ENCODE assay signal across 20 cellular contexts in genomic region chr12:6523708-6524107, GRCh38. TPM values are rescaled to one million over a fixed set of nuclear protein-coding genes. Genes with fewer than 3 reads are reported as not detected.
DNase-seq lines count a peak whose midpoint lies in the region; ATAC-seq, FAIRE-seq and TF ChIP-seq lines count a peak whose summit lies in the region.
"Had no signal": no experiment of that assay in that cellular context is flagged by ENCODE, and none has a peak within 500 bp of the region (broad histone marks: within the 10 kb centered on the region; RNA-seq: fewer than 3 reads in every experiment).

No MANE protein-coding gene starts in this region.

- peaks cover 96% of the 10 kb centered on the region for H3K36me3 ChIP-seq in K562 (ENCODE audit: control insufficient read depth, insufficient read depth, low read length)
- peaks cover 42 to 54% of the 10 kb centered on the region in 2 donors for H3K36me3 ChIP-seq in kidney (ENCODE audit: control insufficient read depth in 1 of 2, insufficient read depth in 2 of 2, low read length in 2 of 2)
- peaks cover 83% of the 10 kb centered on the region for H3K36me3 ChIP-seq in CD8-positive, alpha-beta memory T cell (ENCODE audit: insufficient read depth, low read length)

- H3K4me1 Mint-ChIP-seq in activated T-cell treated with anti-CD3 and anti-CD28 coated beads, Interleukin-2, amount 50 U/mL, for 72 hours (ENCODE audit: low read depth): no peaks in the 10 kb centered on the region
- no peaks in the 10 kb centered on the region for H3K4me1 Mint-ChIP-seq in stimulated activated effector memory CD8-positive, alpha-beta T cell treated with anti-CD3 and anti-CD28 coated beads, Interleukin-12 subunit alpha, Interleukin-12 subunit beta, amount 100 ng/mL, for 72 hours
- peaks cover 0 to 5% (median 0%) of the 10 kb centered on the region in 3 donors for H3K4me1 Mint-ChIP-seq in CD8-positive, alpha-beta memory T cell
- H3K4me1 Mint-ChIP-seq: GM23338 had no signal

- no peak overlapping the region for H2AFZ ChIP-seq in K562 (ENCODE audit: low read depth, low read length)
- H2AFZ ChIP-seq: GM23338 had no signal

- no peak for ATAC-seq in activated T-cell treated with anti-CD3 and anti-CD28 coated beads, Interleukin-2, amount 50 U/mL, for 72 hours (replicated peaks in 1 of 2)
- ATAC-seq in K562: no peak
- no peak for ATAC-seq in stimulated activated effector memory CD8-positive, alpha-beta T cell treated with anti-CD3 and anti-CD28 coated beads, Interleukin-12 subunit alpha, Interleukin-12 subunit beta, amount 100 ng/mL, for 72 hours
- ATAC-seq: GM23338, HCT116, PC-3 had no signal

- FAIRE-seq in K562 (lab: Jason Lieb, UNC): no peak
- no peak for FAIRE-seq in kidney (lab: Jason Lieb, UNC)

- H3K9ac ChIP-seq in K562 (ENCODE audit: insufficient read depth in 1 of 2, low read depth in 2 of 2, low read length in 2 of 2) (no peak overlapping the region), kidney (ENCODE audit: low read length in 2 of 2) (no peak overlapping the region)

- WGBS in K562 (ENCODE audit: insufficient coverage, low coverage, missing lambda C conversion rate): 91% methylated on average over 3 of the region's 3 CpGs

- no peak for DNase-seq in activated T-cell treated with anti-CD3 and anti-CD28 coated beads, Interleukin-2, amount 50 U/mL, for 72 hours
- DNase-seq in activated T-cell treated with anti-CD3 and anti-CD28 coated beads for 4 hours (no peak), HL-60 (ENCODE audit: low read depth in 1 of 2, low spot score in 1 of 2) (no peak), K562 (ENCODE audit: extremely low read depth in 1 of 4, low spot score in 3 of 4) (no peak), kidney (no peak)
- DNase-seq in stimulated activated effector memory CD8-positive, alpha-beta T cell treated with anti-CD3 and anti-CD28 coated beads, Interleukin-12 subunit alpha, Interleukin-12 subunit beta, amount 100 ng/mL, for 72 hours (ENCODE audit: low spot score in 2 of 2): no peak
- no peak for DNase-seq in CD8-positive, alpha-beta memory T cell
- DNase-seq: C1 segment of cervical spinal cord, COR-L47, GDM1, NCI-H1092 treated with DMSO at 0.1 percent for 48 hours, NCI-H146, NCI-H2029 treated with DMSO at 0.1 percent for 48 hours, NCI-H2171, NCI-H526, PC-3, RPMI8226, SIG-M5 had no signal

- TF ChIP-seq POLR2A in K562 (conservative IDR thresholded peaks at IDR 0.05): no peak

- no peaks in the 10 kb centered on the region for H3K27me3 ChIP-seq in HL-60 (ENCODE audit: insufficient read depth, poor library complexity, severe bottlenecking)
- no peaks in the 10 kb centered on the region for H3K27me3 ChIP-seq in K562 (ENCODE audit: control insufficient read depth in 2 of 2, insufficient read depth in 2 of 2, low read length in 2 of 2)
- no peaks in the 10 kb centered on the region for H3K27me3 ChIP-seq in CD8-positive, alpha-beta memory T cell (ENCODE audit: insufficient read depth, low read length, poor library complexity, severe bottlenecking)

- intact Hi-C loops in K562 (cut with micrococcal nuclease) (no loop called here), kidney (cut with DNase I) (no loop called here)

- CTCF ChIA-PET in K562 (lab: Yijun Ruan, JAX; ENCODE audit: low intra/inter-chr PET ratio): no interaction called here
- CTCF ChIA-PET in CD8-positive, alpha-beta memory T cell (lab: Charles Lee): interaction anchor here (1.6 to 1.9 kb wide), 2 partner anchors 15 to 40 kb away, joined by 4 to 5 read pairs; no protein-coding TSS in a partner anchor

- in situ Hi-C loops in K562 (cut with MboI): no loop called here

- BruUV-seq in K562 (replicated peaks; lab: Mats Ljungman, UMichigan): no TSS peak

- H3K4me3 ChIP-seq in HL-60 (replicated peaks; ENCODE audit: insufficient read depth, low read length) (no peak overlapping the region), K562 (no peak overlapping the region), kidney (ENCODE audit: low read length in 2 of 2) (no peak overlapping the region)
- no peak overlapping the region for H3K4me3 ChIP-seq in CD8-positive, alpha-beta memory T cell (ENCODE audit: low read length)
- H3K4me3 ChIP-seq: GM23338 had no signal

- H4K20me1 ChIP-seq in K562 (replicated peaks; ENCODE audit: control insufficient read depth, insufficient read depth, low read length): no peaks in the 10 kb centered on the region

- no peak overlapping the region for H3K4me3 Mint-ChIP-seq in activated T-cell treated with anti-CD3 and anti-CD28 coated beads, Interleukin-2, amount 50 U/mL, for 72 hours
- no peak overlapping the region for H3K4me3 Mint-ChIP-seq in stimulated activated effector memory CD8-positive, alpha-beta T cell treated with anti-CD3 and anti-CD28 coated beads, Interleukin-12 subunit alpha, Interleukin-12 subunit beta, amount 100 ng/mL, for 72 hours
- H3K4me3 Mint-ChIP-seq in CD8-positive, alpha-beta memory T cell: no peak overlapping the region
- H3K4me3 Mint-ChIP-seq: GM23338 had no signal

- H3K9me3 ChIP-seq in K562 (replicated peaks; ENCODE audit: control insufficient read depth, insufficient read depth, low read depth, low read length): no peaks in the 10 kb centered on the region
- no peaks in the 10 kb centered on the region for H3K9me3 ChIP-seq in kidney (ENCODE audit: control insufficient read depth in 1 of 2, low read length in 2 of 2)
- no peaks in the 10 kb centered on the region for H3K9me3 ChIP-seq in CD8-positive, alpha-beta memory T cell (ENCODE audit: low read length)

- H3K27ac ChIP-seq in HL-60 (replicated peaks) (peak overlapping the region; percentile 1; the same call in 1 of the 2 replicates), K562 (ENCODE audit: extremely low read depth, low read depth, low read length) (no peak overlapping the region), kidney (ENCODE audit: low read depth in 2 of 2, low read length in 2 of 2) (no peak overlapping the region)
- H3K27ac ChIP-seq in CD8-positive, alpha-beta memory T cell (ENCODE audit: low read depth, low read length): no peak overlapping the region

- H3K27me3 Mint-ChIP-seq in activated T-cell treated with anti-CD3 and anti-CD28 coated beads, Interleukin-2, amount 50 U/mL, for 72 hours (ENCODE audit: low read depth): no peaks in the 10 kb centered on the region
- no peaks in the 10 kb centered on the region for H3K27me3 Mint-ChIP-seq in CD8-positive, alpha-beta memory T cell

- peak overlapping the region; percentile 26 for H3K27ac Mint-ChIP-seq in activated T-cell treated with anti-CD3 and anti-CD28 coated beads, Interleukin-2, amount 50 U/mL, for 72 hours
- peak overlapping the region; percentile 53 for H3K27ac Mint-ChIP-seq in stimulated activated effector memory CD8-positive, alpha-beta T cell treated with anti-CD3 and anti-CD28 coated beads, Interleukin-12 subunit alpha, Interleukin-12 subunit beta, amount 100 ng/mL, for 72 hours
- H3K27ac Mint-ChIP-seq in CD8-positive, alpha-beta memory T cell: peak overlapping the region in 4 of 8 donors; percentile 14 to 80 (median 78)
- H3K27ac Mint-ChIP-seq: GM23338 had no signal

- POLR2A ChIA-PET in K562 (lab: Yijun Ruan, JAX): interaction anchor here (0.7 to 1.4 kb wide), 5 partner anchors 9 to 40 kb away, joined by 3 to 6 read pairs (median 3); no protein-coding TSS in a partner anchor
- POLR2A ChIA-PET in CD8-positive, alpha-beta memory T cell (lab: Charles Lee): no interaction called here

- H3K4me2 ChIP-seq in K562 (ENCODE audit: insufficient read depth, low read length): no peak overlapping the region
- H3K4me2 ChIP-seq: GM23338 had no signal

- TF ChIP-seq CTCF in HL-60 (IDR thresholded peaks at IDR 0.05; ENCODE audit: insufficient read depth, low read length): no peak
- TF ChIP-seq CTCF in K562 (IDR thresholded peaks at IDR 0.05 in 2 of 3, conservative IDR thresholded peaks at IDR 0.05 in 1 of 3; ENCODE audit: insufficient read depth in 2 of 3, low read depth in 1 of 3, low read length in 3 of 3): no peak
- TF ChIP-seq CTCF in kidney (IDR thresholded peaks at IDR 0.05; ENCODE audit: borderline replicate concordance, extremely low read depth, insufficient read depth): no peak

- H3K79me2 ChIP-seq in K562 (ENCODE audit: control insufficient read depth, insufficient read depth, low read length): no peaks in the 10 kb centered on the region

- H3K9me1 ChIP-seq in K562 (ENCODE audit: control insufficient read depth, insufficient read depth, low read length): no peaks in the 10 kb centered on the region

- no peaks in the 10 kb centered on the region for H3K9me3 Mint-ChIP-seq in activated T-cell treated with anti-CD3 and anti-CD28 coated beads, Interleukin-2, amount 50 U/mL, for 72 hours
- no peaks in the 10 kb centered on the region for H3K9me3 Mint-ChIP-seq in stimulated activated effector memory CD8-positive, alpha-beta T cell treated with anti-CD3 and anti-CD28 coated beads, Interleukin-12 subunit alpha, Interleukin-12 subunit beta, amount 100 ng/mL, for 72 hours
- no peaks in the 10 kb centered on the region for H3K9me3 Mint-ChIP-seq in CD8-positive, alpha-beta memory T cell
- H3K9me3 Mint-ChIP-seq: GM23338 had no signal

- no peaks in the 10 kb centered on the region for H3K4me1 ChIP-seq in K562 (replicated peaks in 1 of 2; ENCODE audit: control insufficient read depth in 2 of 2, insufficient read depth in 2 of 2, low read length in 2 of 2)
- H3K4me1 ChIP-seq in kidney (ENCODE audit: control insufficient read depth in 1 of 2, insufficient read depth in 1 of 2, low read depth in 1 of 2, low read length in 2 of 2): no peaks in the 10 kb centered on the region
- H3K4me1 ChIP-seq in CD8-positive, alpha-beta memory T cell (ENCODE audit: insufficient read depth, low read length): no peaks in the 10 kb centered on the region

- peaks cover 14 to 53% of the 10 kb centered on the region in 2 donors for H3K36me3 Mint-ChIP-seq in activated T-cell treated with anti-CD3 and anti-CD28 coated beads, Interleukin-2, amount 50 U/mL, for 72 hours (ENCODE audit: insufficient read depth in 2 of 2)
- H3K36me3 Mint-ChIP-seq in stimulated activated effector memory CD8-positive, alpha-beta T cell treated with anti-CD3 and anti-CD28 coated beads, Interleukin-12 subunit alpha, Interleukin-12 subunit beta, amount 100 ng/mL, for 72 hours: peaks cover 100% of the 10 kb centered on the region
- H3K36me3 Mint-ChIP-seq in CD8-positive, alpha-beta memory T cell: peaks cover 8 to 90% (median 30%) of the 10 kb centered on the region in 3 donors

- no peak for TF ChIP-seq EP300 in K562 (IDR thresholded peaks at IDR 0.05; ENCODE audit: low read length)

- no peak for TF ChIP-seq RAD21 in K562 (CRISPR knock-in tag; conservative IDR thresholded peaks at IDR 0.05 in 1 of 2, IDR thresholded peaks at IDR 0.05 in 1 of 2)

RNA-seq across cellular contexts. Expression of gene GAPDH, which starts 10.6 kb away (rescaled TPM):
- 1,000 to 10,000 TPM; 4,101 to 4,234 TPM for total RNA-seq in activated T-cell treated with anti-CD3 and anti-CD28 coated beads, Interleukin-2, amount 50 U/mL, for 72 hours
- 324 and 835 TPM in 2 replicates for total RNA-seq in K562 (2011; cell fraction: chromatin; rRNA removed; ENCODE audit: low replicate concordance)
- 1,325 and 1,372 TPM in 2 replicates for total RNA-seq in K562 (2011; cell fraction: nucleolus; rRNA removed)
- total RNA-seq in K562 (2011; cell fraction: nucleoplasm; rRNA removed): 1,230 and 2,004 TPM in 2 replicates
- total RNA-seq in K562 (2014; rRNA removed) (3,419 and 4,659 TPM in 2 replicates), K562 (2014; rRNA removed; fragmentation: Illumina TruSeq; extraction: Trizol) (1,716 and 2,206 TPM in 2 replicates), K562 (2015; rRNA removed; fragmentation: Illumina TruSeq; extraction: Trizol) (2,578 and 2,581 TPM in 2 replicates), K562 (2021) (2,702 and 2,817 TPM in 2 replicates), kidney (1,501 TPM)
- polyA plus RNA-seq in K562 (2011; rRNA removed) (6,793 and 8,605 TPM in 2 replicates), K562 (2014; fragmentation: Illumina TruSeq; extraction: Trizol) (5,553 and 5,658 TPM in 2 replicates), K562 (2014; fragmentation: Nextera tagmentation; extraction: Ambion mirVana) (1,000 to 10,000 TPM; 5,813 to 6,029 TPM), K562 (2014; rRNA removed) (3,855 and 4,217 TPM in 2 replicates), kidney (ENCODE audit: insufficient read depth, low read depth, low replicate concordance) (4,871 TPM)
- 11,989 and 13,919 TPM in 2 replicates for polyA plus RNA-seq in K562 (2011; cell fraction: cytosol; rRNA removed)
- polyA plus RNA-seq in K562 (2011; cell fraction: nucleus; rRNA removed): 3,294 and 3,587 TPM in 2 replicates
- 3,686 and 3,892 TPM in 2 replicates for polyA plus RNA-seq in K562 (2012)
- polyA minus RNA-seq in K562 (2011; rRNA and poly(A)+ RNA removed): 4,964 and 5,506 TPM in 2 replicates
- 4,077 and 4,335 TPM in 2 replicates for polyA minus RNA-seq in K562 (2011; cell fraction: cytosol; rRNA and poly(A)+ RNA removed)
- 565 and 1,075 TPM in 2 replicates for polyA minus RNA-seq in K562 (2011; cell fraction: nucleus; rRNA and poly(A)+ RNA removed)
- total RNA-seq in CD8-positive, alpha-beta memory T cell: 1,000 to 10,000 TPM; 7,182 to 7,238 TPM
- polyA plus RNA-seq in CD8-positive, alpha-beta memory T cell: 1,770 TPM

RNA-seq across cellular contexts. Expression of gene NCAPD2, which starts 29.8 kb away (rescaled TPM):
- 100 to 1,000 TPM; 156 to 168 TPM for total RNA-seq in activated T-cell treated with anti-CD3 and anti-CD28 coated beads, Interleukin-2, amount 50 U/mL, for 72 hours
- 180 and 234 TPM in 2 replicates for total RNA-seq in K562 (2011; cell fraction: chromatin; rRNA removed; ENCODE audit: low replicate concordance)
- 123 and 141 TPM in 2 replicates for total RNA-seq in K562 (2011; cell fraction: nucleolus; rRNA removed)
- total RNA-seq in K562 (2011; cell fraction: nucleoplasm; rRNA removed): 94.7 and 123 TPM in 2 replicates
- total RNA-seq in K562 (2014; rRNA removed) (88.9 and 90.9 TPM in 2 replicates), K562 (2014; rRNA removed; fragmentation: Illumina TruSeq; extraction: Trizol) (58.6 and 59.8 TPM in 2 replicates), K562 (2015; rRNA removed; fragmentation: Illumina TruSeq; extraction: Trizol) (50.6 and 55.1 TPM in 2 replicates), K562 (2021) (66.6 and 79.3 TPM in 2 replicates), kidney (23.4 TPM)
- polyA plus RNA-seq in K562 (2011; rRNA removed) (68.3 and 88.8 TPM in 2 replicates), K562 (2014; fragmentation: Illumina TruSeq; extraction: Trizol) (93.7 and 95.4 TPM in 2 replicates), K562 (2014; fragmentation: Nextera tagmentation; extraction: Ambion mirVana) (10 to 100 TPM; 16.9 to 35.5 TPM), K562 (2014; rRNA removed) (55.3 and 70.9 TPM in 2 replicates), kidney (ENCODE audit: insufficient read depth, low read depth, low replicate concordance) (4.5 TPM)
- polyA plus RNA-seq in K562 (2011; cell fraction: cytosol; rRNA removed): 70.4 and 83.4 TPM in 2 replicates
- 111 and 114 TPM in 2 replicates for polyA plus RNA-seq in K562 (2011; cell fraction: nucleus; rRNA removed)
- 67.4 and 77.6 TPM in 2 replicates for polyA plus RNA-seq in K562 (2012)
- polyA minus RNA-seq in K562 (2011; rRNA and poly(A)+ RNA removed): 103 and 106 TPM in 2 replicates
- polyA minus RNA-seq in K562 (2011; cell fraction: cytosol; rRNA and poly(A)+ RNA removed): 93.9 and 94.0 TPM in 2 replicates
- 52.2 and 80.1 TPM in 2 replicates for polyA minus RNA-seq in K562 (2011; cell fraction: nucleus; rRNA and poly(A)+ RNA removed)
- total RNA-seq in CD8-positive, alpha-beta memory T cell: 10 to 100 TPM; 96.5 to 97.5 TPM
- 29.8 TPM for polyA plus RNA-seq in CD8-positive, alpha-beta memory T cell

RNA-seq across cellular contexts. Expression of gene MRPL51, which starts 30.6 kb away (rescaled TPM):
- total RNA-seq in activated T-cell treated with anti-CD3 and anti-CD28 coated beads, Interleukin-2, amount 50 U/mL, for 72 hours: 100 to 1,000 TPM; 170 to 179 TPM
- 10.4 and 15.7 TPM in 2 replicates for total RNA-seq in K562 (2011; cell fraction: chromatin; rRNA removed; ENCODE audit: low replicate concordance)
- total RNA-seq in K562 (2011; cell fraction: nucleolus; rRNA removed): 12.9 and 13.3 TPM in 2 replicates
- total RNA-seq in K562 (2011; cell fraction: nucleoplasm; rRNA removed): 14.3 and 21.4 TPM in 2 replicates
- total RNA-seq in K562 (2014; rRNA removed) (135 and 152 TPM in 2 replicates), K562 (2014; rRNA removed; fragmentation: Illumina TruSeq; extraction: Trizol) (254 and 288 TPM in 2 replicates), K562 (2015; rRNA removed; fragmentation: Illumina TruSeq; extraction: Trizol) (177 and 199 TPM in 2 replicates), K562 (2021) (205 and 208 TPM in 2 replicates), kidney (132 TPM)
- polyA plus RNA-seq in K562 (2011; rRNA removed) (87.9 and 127 TPM in 2 replicates), K562 (2014; fragmentation: Illumina TruSeq; extraction: Trizol) (198 and 214 TPM in 2 replicates), K562 (2014; fragmentation: Nextera tagmentation; extraction: Ambion mirVana) (100 to 1,000 TPM; 669 to 727 TPM), K562 (2014; rRNA removed) (220 and 267 TPM in 2 replicates), kidney (ENCODE audit: insufficient read depth, low read depth, low replicate concordance) (268 TPM)
- polyA plus RNA-seq in K562 (2011; cell fraction: cytosol; rRNA removed): 56.4 and 93.3 TPM in 2 replicates
- 27.8 and 39.6 TPM in 2 replicates for polyA plus RNA-seq in K562 (2011; cell fraction: nucleus; rRNA removed)
- polyA plus RNA-seq in K562 (2012): 103 and 291 TPM in 2 replicates
- 38.3 and 43.0 TPM in 2 replicates for polyA minus RNA-seq in K562 (2011; rRNA and poly(A)+ RNA removed)
- polyA minus RNA-seq in K562 (2011; cell fraction: cytosol; rRNA and poly(A)+ RNA removed): 21.7 and 23.6 TPM in 2 replicates
- 6.9 and 14.4 TPM in 2 replicates for polyA minus RNA-seq in K562 (2011; cell fraction: nucleus; rRNA and poly(A)+ RNA removed)
- total RNA-seq in CD8-positive, alpha-beta memory T cell: 100 to 1,000 TPM; 317 to 327 TPM
- 222 TPM for polyA plus RNA-seq in CD8-positive, alpha-beta memory T cell

RNA-seq across cellular contexts. Expression of gene IFFO1, which starts 32.1 kb away (rescaled TPM):
- 10 to 100 TPM; 14.2 to 17.0 TPM for total RNA-seq in activated T-cell treated with anti-CD3 and anti-CD28 coated beads, Interleukin-2, amount 50 U/mL, for 72 hours
- total RNA-seq in K562 (2011; cell fraction: chromatin; rRNA removed; ENCODE audit: low replicate concordance): 0.42 and 0.76 TPM in 2 replicates
- 0.66 and 0.83 TPM in 2 replicates for total RNA-seq in K562 (2011; cell fraction: nucleolus; rRNA removed)
- total RNA-seq in K562 (2011; cell fraction: nucleoplasm; rRNA removed): 0.23 and 0.37 TPM in 2 replicates
- total RNA-seq in K562 (2014; rRNA removed) (not detected in 2 replicates), K562 (2014; rRNA removed; fragmentation: Illumina TruSeq; extraction: Trizol) (not detected in 2 replicates), K562 (2015; rRNA removed; fragmentation: Illumina TruSeq; extraction: Trizol) (0.08 TPM in 1 of 2 replicates, not detected in the other), K562 (2021) (0.09 and 0.20 TPM in 2 replicates), kidney (21.5 TPM)
- polyA plus RNA-seq in K562 (2011; rRNA removed) (0.10 and 0.12 TPM in 2 replicates), K562 (2014; fragmentation: Illumina TruSeq; extraction: Trizol) (not detected in 2 replicates), K562 (2014; fragmentation: Nextera tagmentation; extraction: Ambion mirVana) (not detected), K562 (2014; rRNA removed) (0.03 TPM in 1 of 2 replicates, not detected in the other), kidney (ENCODE audit: insufficient read depth, low read depth, low replicate concordance) (11.5 TPM)
- polyA plus RNA-seq in K562 (2011; cell fraction: cytosol; rRNA removed): 0.09 and 0.15 TPM in 2 replicates
- polyA plus RNA-seq in K562 (2011; cell fraction: nucleus; rRNA removed): 0.18 and 0.32 TPM in 2 replicates
- polyA plus RNA-seq in K562 (2012): 0.04 and 0.10 TPM in 2 replicates
- polyA minus RNA-seq in K562 (2011; rRNA and poly(A)+ RNA removed): 0.11 TPM in 1 of 2 replicates, not detected in the other
- not detected in 2 replicates for polyA minus RNA-seq in K562 (2011; cell fraction: cytosol; rRNA and poly(A)+ RNA removed)
- polyA minus RNA-seq in K562 (2011; cell fraction: nucleus; rRNA and poly(A)+ RNA removed): 0.11 and 0.27 TPM in 2 replicates
- 10 to 100 TPM; 14.2 to 15.1 TPM for total RNA-seq in CD8-positive, alpha-beta memory T cell
- 12.2 TPM for polyA plus RNA-seq in CD8-positive, alpha-beta memory T cell

RNA-seq across cellular contexts. Expression of gene NOP2, which starts 44.4 kb away (rescaled TPM):
- 10 to 100 TPM; 76.9 to 89.8 TPM for total RNA-seq in activated T-cell treated with anti-CD3 and anti-CD28 coated beads, Interleukin-2, amount 50 U/mL, for 72 hours
- total RNA-seq in K562 (2011; cell fraction: chromatin; rRNA removed; ENCODE audit: low replicate concordance): 199 and 304 TPM in 2 replicates
- total RNA-seq in K562 (2011; cell fraction: nucleolus; rRNA removed): 156 and 172 TPM in 2 replicates
- total RNA-seq in K562 (2011; cell fraction: nucleoplasm; rRNA removed): 135 and 147 TPM in 2 replicates
- 55.4 and 70.8 TPM in 2 replicates for total RNA-seq in K562 (2014; rRNA removed)
- total RNA-seq in K562 (2014; rRNA removed; fragmentation: Illumina TruSeq; extraction: Trizol): 53.2 and 54.4 TPM in 2 replicates
- 60.6 and 61.9 TPM in 2 replicates for total RNA-seq in K562 (2015; rRNA removed; fragmentation: Illumina TruSeq; extraction: Trizol)
- total RNA-seq in K562 (2021): 77.2 and 77.6 TPM in 2 replicates
- polyA plus RNA-seq in K562 (2011; rRNA removed): 74.7 and 93.6 TPM in 2 replicates
- polyA plus RNA-seq in K562 (2011; cell fraction: cytosol; rRNA removed): 29.0 and 33.7 TPM in 2 replicates
- 248 and 319 TPM in 2 replicates for polyA plus RNA-seq in K562 (2011; cell fraction: nucleus; rRNA removed)
- 37.5 and 55.6 TPM in 2 replicates for polyA plus RNA-seq in K562 (2012)
- polyA plus RNA-seq in K562 (2014; fragmentation: Illumina TruSeq; extraction: Trizol): 67.5 and 97.7 TPM in 2 replicates
- 10 to 100 TPM; 19.0 to 37.2 TPM for polyA plus RNA-seq in K562 (2014; fragmentation: Nextera tagmentation; extraction: Ambion mirVana)
- 86.3 and 92.2 TPM in 2 replicates for polyA plus RNA-seq in K562 (2014; rRNA removed)
- polyA minus RNA-seq in K562 (2011; rRNA and poly(A)+ RNA removed): 32.7 and 42.8 TPM in 2 replicates
- polyA minus RNA-seq in K562 (2011; cell fraction: cytosol; rRNA and poly(A)+ RNA removed): 26.4 and 38.0 TPM in 2 replicates
- polyA minus RNA-seq in K562 (2011; cell fraction: nucleus; rRNA and poly(A)+ RNA removed): 40.7 and 56.9 TPM in 2 replicates
- total RNA-seq in kidney: 29.7 TPM
- 12.2 TPM for polyA plus RNA-seq in kidney (ENCODE audit: insufficient read depth, low read depth, low replicate concordance)
- 100 to 1,000 TPM; 170 to 172 TPM for total RNA-seq in CD8-positive, alpha-beta memory T cell
- polyA plus RNA-seq in CD8-positive, alpha-beta memory T cell: 34.0 TPM
